Comparison of ENCODE assay signal across 10 cellular contexts in genomic region chr17:59423137-59423703, GRCh38.
A peak's percentile ranks its signal among the peaks of the same experiment; 100 is the strongest.
DNase-seq lines count a peak whose midpoint lies in the region; ATAC-seq, FAIRE-seq and TF ChIP-seq lines count a peak whose summit lies in the region.
"Had no signal": no experiment of that assay in that cellular context is flagged by ENCODE, and none has a peak within 500 bp of the region (broad histone marks: within the 10 kb centered on the region; RNA-seq: fewer than 3 reads in every experiment).

No MANE protein-coding gene starts in this region.

- H3K36me3 ChIP-seq in Loucy (ENCODE audit: insufficient read depth, low read length) = no peaks in the 10 kb centered on the region
- H3K36me3 ChIP-seq in bronchial epithelial cell (ENCODE audit: control insufficient read depth, insufficient read depth, low read length) = no peaks in the 10 kb centered on the region
- H3K36me3 ChIP-seq in tibial nerve = no peaks in the 10 kb centered on the region

- no peak for ATAC-seq in GM21447 (IDR thresholded peaks at IDR 0.05; ENCODE audit: unreplicated experiment)

- H3K4me1 ChIP-seq in Loucy (ENCODE audit: insufficient read depth, low read length, poor library complexity, severe bottlenecking) = no peaks in the 10 kb centered on the region
- H3K4me1 ChIP-seq in tibial nerve = peaks cover 0 to 52% (median 21%) of the 10 kb centered on the region in 4 donors

- no peaks in the 10 kb centered on the region for H4K20me1 ChIP-seq in Loucy (ENCODE audit: insufficient read depth, low read length, poor library complexity, severe bottlenecking)

- WGBS in tibial nerve, 2 donors = 54 to 56% methylated on average over 9 of the region's 9 CpGs

- no peak for TF ChIP-seq EP300 in tibial nerve (IDR thresholded peaks at IDR 0.05)

- H3K9me3 ChIP-seq in Loucy (ENCODE audit: insufficient read depth, low read depth, low read length) (no peaks in the 10 kb centered on the region), tibial nerve (no peaks in the 10 kb centered on the region)

- TF ChIP-seq POLR2A in tibial nerve (IDR thresholded peaks at IDR 0.05) = no peak

- H3K27ac ChIP-seq in layer of hippocampus (ENCODE audit: low read depth, low read length) = peak overlapping the region; percentile 4
- peak overlapping the region in 3 of 4 donors; percentile 53 to 72 (median 70) for H3K27ac ChIP-seq in tibial nerve

- H2AFZ ChIP-seq in Loucy (ENCODE audit: low read length) = peak overlapping the region; percentile 20; the same call in 1 of the 2 replicates

- H3K79me2 ChIP-seq in Loucy (ENCODE audit: insufficient read depth, low read length) = no peaks in the 10 kb centered on the region

- no peaks in the 10 kb centered on the region for H3F3A ChIP-seq in Loucy (ENCODE audit: low read depth)

- no peak for FAIRE-seq in bronchial epithelial cell (lab: Jason Lieb, UNC)

- DNase-seq in bronchial epithelial cell (ENCODE audit: low read depth) = peak; percentile 48
- DNase-seq in tibial nerve (ENCODE audit: low spot score in 2 of 2) = peak in 1 of 2 donors; percentile 31
- DNase-seq in NCI-H1694 (lab: John Stamatoyannopoulos, UW) = no peak
- DNase-seq in AG08396 (ENCODE audit: low spot score) = no peak
- no peak for DNase-seq in dedifferentiated amniotic fluid mesenchymal stem cell (ENCODE audit: extremely low spot score)
- DNase-seq: activated T-cell treated with anti-CD3 and anti-CD28 coated beads, Interleukin-2, amount 50 U/mL, for 24 hours; midbrain had no signal

- H3K27me3 ChIP-seq in Loucy (ENCODE audit: insufficient read depth, low read length, poor library complexity, severe bottlenecking) (no peaks in the 10 kb centered on the region), bronchial epithelial cell (ENCODE audit: control insufficient read depth, insufficient read depth, low read length) (no peaks in the 10 kb centered on the region), layer of hippocampus (ENCODE audit: control insufficient read depth, insufficient read depth, low read length) (no peaks in the 10 kb centered on the region), tibial nerve (no peaks in the 10 kb centered on the region)

- no peak overlapping the region for H3K9ac ChIP-seq in Loucy (ENCODE audit: low read depth, low read length, poor library complexity, severe bottlenecking)

- no peaks in the 10 kb centered on the region for H3K9me2 ChIP-seq in Loucy (replicated peaks; ENCODE audit: low read depth, low read length)

- TF ChIP-seq CTCF in Loucy (conservative IDR thresholded peaks at IDR 0.05; ENCODE audit: low read length) (no peak), bronchial epithelial cell (IDR thresholded peaks at IDR 0.05; ENCODE audit: insufficient read depth, low read length, severe bottlenecking) (no peak), tibial nerve (IDR thresholded peaks at IDR 0.05) (no peak)

- no peak overlapping the region for H3K4me3 ChIP-seq in Loucy (ENCODE audit: low read length, poor library complexity, severe bottlenecking)
- H3K4me3 ChIP-seq in bronchial epithelial cell (ENCODE audit: low read depth, low read length) = no peak overlapping the region
- no peak overlapping the region for H3K4me3 ChIP-seq in tibial nerve

- no peak overlapping the region for H3K4me2 ChIP-seq in Loucy (ENCODE audit: low read depth, low read length, poor library complexity, severe bottlenecking)
